ENCODE assay signal across 15 cellular contexts in the genomic region with DNA sequence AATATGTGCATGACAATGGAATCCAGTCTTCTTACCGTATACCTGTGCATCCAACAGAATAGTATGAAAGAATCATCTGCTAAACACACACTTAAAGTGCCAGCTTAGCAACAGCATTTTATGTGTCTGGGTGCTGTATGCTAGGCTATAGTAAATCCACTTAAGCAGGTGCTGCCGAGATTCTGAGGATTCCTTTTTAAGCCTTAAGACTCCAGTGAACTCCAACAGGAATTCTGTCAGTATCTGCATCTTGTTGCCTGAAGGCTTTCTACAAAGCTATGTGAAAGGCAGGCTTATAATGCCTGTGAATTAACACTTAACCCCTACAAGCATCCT.
"Had no signal": no experiment of that assay in that cellular context is flagged by ENCODE, and none has a peak within 500 bp of the region (broad histone marks: within the 10 kb centered on the region; RNA-seq: fewer than 3 reads in every experiment).

No MANE protein-coding gene starts in this region.

- H3K36me3 ChIP-seq: neutrophil, prostate gland, right lobe of liver, upper lobe of left lung had no signal

- H3K4me2 ChIP-seq: hepatocyte had no signal

- H3K9me3 ChIP-seq: neutrophil, prostate gland, upper lobe of left lung had no signal

- DNase-seq: activated CD4-positive, alpha-beta T cell treated with anti-CD3 and anti-CD28 coated beads for 48 hours; activated CD8-positive, alpha-beta T cell treated with anti-CD3 and anti-CD28 coated beads, Interleukin-2, amount 10 ng/mL, durations not matched to agents 7 days and 5 days; activated naive CD4-positive, alpha-beta T cell treated with Interleukin-2 at 50 U/mL for 16 hours; caudate nucleus; effector CD8-positive, alpha-beta T cell; naive B cell; right lobe of liver; stimulated activated naive CD4-positive, alpha-beta T cell; T-cell; T1000; upper lobe of left lung had no signal

- H3K27ac ChIP-seq: coronary artery, hepatocyte, neutrophil, prostate gland, right lobe of liver, upper lobe of left lung had no signal

- H3K4me3 ChIP-seq: coronary artery, hepatocyte, prostate gland, right lobe of liver, upper lobe of left lung had no signal

- ATAC-seq: activated CD8-positive, alpha-beta T cell treated with anti-CD3 and anti-CD28 coated beads, Interleukin-2, amount 10 ng/mL, durations not matched to agents 7 days and 5 days; right lobe of liver; T-cell had no signal

- H3K27me3 ChIP-seq: hepatocyte, neutrophil, right lobe of liver, upper lobe of left lung had no signal

- H3K79me2 ChIP-seq: hepatocyte had no signal

- H3K4me1 ChIP-seq: prostate gland, right lobe of liver, upper lobe of left lung had no signal

- H2AFZ ChIP-seq: hepatocyte had no signal
